ENCODE assay signal across 8 cellular contexts in the genomic region with DNA sequence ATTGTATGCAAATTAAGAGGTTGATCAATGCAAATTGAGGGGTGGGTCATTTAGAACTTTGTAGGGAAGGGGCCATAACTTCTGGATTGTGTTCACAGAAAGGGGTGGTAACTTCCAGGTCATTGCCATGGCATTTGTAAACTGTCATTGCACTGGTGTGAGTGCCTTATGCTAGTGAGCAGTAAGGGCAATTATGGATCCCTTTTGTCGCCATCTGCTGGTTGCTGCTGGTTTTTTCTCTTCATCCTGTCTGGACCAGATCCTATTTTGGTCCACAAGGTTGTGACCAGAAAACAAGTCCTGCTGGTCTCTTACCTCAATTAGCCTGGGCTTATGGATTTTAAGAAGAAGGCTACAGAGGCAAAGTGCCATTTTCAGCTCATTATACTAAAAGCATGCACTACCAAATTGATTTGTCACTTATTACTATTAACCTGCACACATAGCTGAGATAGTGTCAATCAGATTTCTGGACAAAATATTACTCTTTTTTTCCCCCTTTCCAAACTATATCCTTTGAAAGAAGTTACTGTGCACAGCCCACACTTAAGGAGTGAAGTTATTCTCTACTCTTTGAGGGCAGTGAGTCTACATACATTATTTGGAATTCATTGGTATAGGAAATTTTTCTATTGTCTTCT.
A peak's percentile ranks its signal among the peaks of the same experiment; 100 is the strongest.
DNase-seq lines count a peak whose midpoint lies in the region; ATAC-seq and TF ChIP-seq lines count a peak whose summit lies in the region.

No MANE protein-coding gene starts in this region.

- no peak overlapping the region for H3K27ac ChIP-seq in psoas muscle

- no peak overlapping the region for H3K4me3 ChIP-seq in psoas muscle

- TF ChIP-seq CTCF in psoas muscle (IDR thresholded peaks at IDR 0.05), result peak; percentile 41

- no peaks in the 10 kb centered on the region for H3K36me3 ChIP-seq in psoas muscle (ENCODE audit: insufficient read depth in 1 of 2, low read depth in 1 of 2)

- H3K4me1 ChIP-seq in psoas muscle, result peaks cover 4% of the 10 kb centered on the region

- intact Hi-C loops in psoas muscle (cut with DNase I), result no loop called here

- DNase-seq in Daoy (ENCODE audit: low read depth), result peak; percentile 47
- peak; percentile 32 for DNase-seq in HPDE6-E6E7 (ENCODE audit: extremely low spot score)
- peak; percentile 63 for DNase-seq in RKO (ENCODE audit: low spot score)
- peak; percentile 5 for DNase-seq in activated T-helper 9 cell treated with anti-CD3 and anti-CD28 coated beads, Interleukin-2, amount 50 U/mL, for 16 hours (ENCODE audit: low read depth)
- DNase-seq in glomerular visceral epithelial cell (ENCODE audit: extremely low spot score), result peak; percentile 56
- DNase-seq in psoas muscle, result peak; percentile 29 to 56
- no peak for DNase-seq in cerebellum (ENCODE audit: low spot score)

- ATAC-seq in GM21447 (IDR thresholded peaks at IDR 0.05; ENCODE audit: unreplicated experiment) (peak; percentile 93), psoas muscle (peak in 3 of 4 donors; percentile 56 to 69 (median 60))

- WGBS in psoas muscle, 3 donors, result 55 to 64% (median 58%) methylated on average over 1 of the region's 1 CpG

- H3K9me3 ChIP-seq in psoas muscle, result no peaks in the 10 kb centered on the region

- no peaks in the 10 kb centered on the region for H3K27me3 ChIP-seq in psoas muscle (ENCODE audit: insufficient read depth in 3 of 3, low read length in 2 of 3)
